ENCODE assay signal across 19 cellular contexts in genomic region chr1:215416497-215416896, GRCh38.
"Had no signal": no experiment of that assay in that cellular context is flagged by ENCODE, and none has a peak within 500 bp of the region (broad histone marks: within the 10 kb centered on the region; RNA-seq: fewer than 3 reads in every experiment).

No MANE protein-coding gene starts in this region.

- ATAC-seq: activated CD8-positive, alpha-beta memory T cell treated with anti-CD3 and anti-CD28 coated beads, Interleukin-2, amount 10 ng/mL, durations not matched to agents 7 days and 5 days; activated CD8-positive, alpha-beta T cell treated with anti-CD3 and anti-CD28 coated beads for 36 hours; gastroesophageal sphincter; stimulated activated naive CD8-positive, alpha-beta T cell treated with anti-CD3 and anti-CD28 coated beads, Interleukin-15, amount 100 ng/mL, for 72 hours had no signal

- H3K4me3 ChIP-seq: coronary artery, esophagus squamous epithelium, gastroesophageal sphincter, neural progenitor cell, right atrium auricular region, tibial artery had no signal

- H3K9me3 ChIP-seq: esophagus squamous epithelium, gastroesophageal sphincter, right atrium auricular region, tibial artery had no signal

- H3K4me1 ChIP-seq: esophagus squamous epithelium, gastroesophageal sphincter, neural progenitor cell, right atrium auricular region, tibial artery had no signal

- DNase-seq: activated CD4-positive, alpha-beta T cell treated with anti-CD3 and anti-CD28 coated beads, Interleukin-2, amount 10 ng/mL, durations not matched to agents 7 days and 5 days; activated CD4-positive, CD25-positive, alpha-beta regulatory T cell treated with anti-CD3 and anti-CD28 coated beads, Interleukin-2, amount 50 U/mL, for 72 hours; activated CD8-positive, alpha-beta memory T cell treated with anti-CD3 and anti-CD28 coated beads, Interleukin-2, amount 10 ng/mL, durations not matched to agents 7 days and 5 days; activated CD8-positive, alpha-beta T cell treated with anti-CD3 and anti-CD28 coated beads for 36 hours; activated effector memory CD4-positive, alpha-beta T cell treated with anti-CD3 and anti-CD28 coated beads, Interleukin-2, amount 50 U/mL, for 16 hours; activated naive CD4-positive, alpha-beta T cell treated with anti-CD3 and anti-CD28 coated beads, Interleukin-2, amount 10 ng/mL, durations not matched to agents 7 days and 5 days; activated T-cell treated with anti-CD3 and anti-CD28 coated beads for 4 hours; cerebellar nuclear complex; esophagus squamous epithelium; hypothalamus; stimulated activated CD4-positive, alpha-beta T cell treated with anti-CD3 and anti-CD28 coated beads, Interleukin-12 subunit alpha, Interleukin-12 subunit beta, amount 100 ng/mL, for 4 hours; stimulated activated naive CD8-positive, alpha-beta T cell treated with anti-CD3 and anti-CD28 coated beads, Interleukin-15, amount 100 ng/mL, for 72 hours; tibial artery had no signal

- H3K27me3 ChIP-seq: esophagus squamous epithelium, gastroesophageal sphincter, neural progenitor cell, right atrium auricular region, tibial artery had no signal

- H3K27ac ChIP-seq: coronary artery, esophagus squamous epithelium, gastroesophageal sphincter, neural progenitor cell, right atrium auricular region, tibial artery, VCaP had no signal

- FAIRE-seq: islet of Langerhans had no signal

- H3K4me2 ChIP-seq: neural progenitor cell had no signal

- H3K36me3 ChIP-seq: esophagus squamous epithelium, gastroesophageal sphincter, neural progenitor cell, right atrium auricular region, tibial artery had no signal

- H2AFZ ChIP-seq: neural progenitor cell had no signal

- H3K9ac ChIP-seq: neural progenitor cell had no signal
